ENCODE assay signal across 1 cellular context in the genomic region with DNA sequence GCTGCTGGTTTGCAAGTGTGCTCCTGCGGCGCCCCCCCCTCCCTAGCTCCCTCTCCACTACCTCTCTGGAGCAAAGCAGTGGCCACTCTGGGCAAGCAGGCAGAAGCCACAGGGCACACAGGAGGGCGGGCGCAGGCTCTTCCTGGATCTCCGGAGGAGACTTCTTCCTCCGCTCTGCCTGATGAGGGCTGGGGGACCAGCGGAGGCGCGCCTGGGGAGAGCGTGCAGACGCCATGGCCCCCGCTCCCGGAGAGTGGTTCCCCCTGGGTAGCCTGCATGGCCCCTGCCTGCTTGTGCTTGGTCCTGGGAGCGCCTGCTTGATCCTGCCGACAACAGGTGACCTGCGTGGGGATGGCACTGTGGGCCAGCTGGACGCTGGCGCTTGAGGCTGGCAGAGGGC.
TF ChIP-seq lines count a peak whose summit lies in the region.

No MANE protein-coding gene starts in this region.

TF ChIP-seq in K562, 482 proteins besides CTCF, POLR2A, EP300 and RAD21:
- TF ChIP-seq SMC3 (conservative IDR thresholded peaks at IDR 0.05; ENCODE audit: insufficient read depth, low read depth, low read length): no peak
- peak; percentile 58 for TF ChIP-seq POLR2G (IDR thresholded peaks at IDR 0.05; ENCODE audit: low read depth, low read length)
